Comparison of ENCODE assay signal across 8 cellular contexts in genomic region chr5:83721878-83722779, GRCh38. TPM values are rescaled to one million over a fixed set of nuclear protein-coding genes. Genes with fewer than 3 reads are reported as not detected.
A peak's percentile ranks its signal among the peaks of the same experiment; 100 is the strongest.
DNase-seq lines count a peak whose midpoint lies in the region; ATAC-seq and TF ChIP-seq lines count a peak whose summit lies in the region.

No MANE protein-coding gene starts in this region.

- H3K4me1 ChIP-seq in endodermal cell (ENCODE audit: control insufficient read depth, insufficient read depth, low read length) (peaks cover 5% of the 10 kb centered on the region), thymus (ENCODE audit: control insufficient read depth, insufficient read depth, low read length) (no peaks in the 10 kb centered on the region)

- CTCF ChIA-PET in Calu3 (lab: Charles Lee), result interaction anchor here (0.8 kb wide), 1 partner anchor 19 kb away, joined by 5 read pairs; no protein-coding TSS in a partner anchor

- BruUV-seq in Calu3 (replicated peaks; lab: Mats Ljungman, UMichigan), result no TSS peak

- intact Hi-C loops in Calu3 (cut with micrococcal nuclease; ENCODE audit: unreplicated experiment), result loop anchor here (1.0 to 5.0 kb wide), 7 partner anchors 57 to 1325 kb away; no protein-coding TSS in a partner anchor

- in situ Hi-C loops in SK-MEL-5 (cut with HindIII; ENCODE audit: low pct_unique_long_range_greater_than_20kb, low sequenced_read_pairs), result no loop called here

- peak; percentile 90 for DNase-seq in Calu3
- DNase-seq in HT1080 (ENCODE audit: low read depth), result peak; percentile 75
- peak; percentile 31 for DNase-seq in SK-MEL-5 (ENCODE audit: low read depth, low spot score)
- peak; percentile 94 for DNase-seq in endodermal cell
- DNase-seq in memory B cell (ENCODE audit: low spot score in 2 of 2), result no peak

- H3K36me3 ChIP-seq in endodermal cell (ENCODE audit: control insufficient read depth, insufficient read depth, low read length) (no peaks in the 10 kb centered on the region), thymus (ENCODE audit: control insufficient read depth, insufficient read depth) (no peaks in the 10 kb centered on the region)

- peaks cover 28% of the 10 kb centered on the region for H3K4me1 Mint-ChIP-seq in Calu3 (ENCODE audit: low read depth, unreplicated experiment)
- H3K4me1 Mint-ChIP-seq in endodermal cell, result peaks cover 7% of the 10 kb centered on the region
- H3K4me1 Mint-ChIP-seq in memory B cell, result peaks cover 2% of the 10 kb centered on the region

- peaks cover 10% of the 10 kb centered on the region for H3K36me3 Mint-ChIP-seq in Calu3 (ENCODE audit: insufficient read depth, unreplicated experiment)
- no peaks in the 10 kb centered on the region for H3K36me3 Mint-ChIP-seq in endodermal cell (ENCODE audit: low read depth)
- H3K36me3 Mint-ChIP-seq in memory B cell, result no peaks in the 10 kb centered on the region

- H3K4me3 ChIP-seq in endodermal cell (ENCODE audit: low read length) (peak overlapping the region; percentile 73), thymus (ENCODE audit: low read length) (peak overlapping the region; percentile 20)

- H3K27ac Mint-ChIP-seq in Calu3 (ENCODE audit: unreplicated experiment), result peak overlapping the region; percentile 67
- peak overlapping the region; percentile 52 for H3K27ac Mint-ChIP-seq in endodermal cell
- no peak overlapping the region for H3K27ac Mint-ChIP-seq in memory B cell

- TF ChIP-seq CTCF in Calu3 (IDR thresholded peaks at IDR 0.05; ENCODE audit: unreplicated experiment) (no peak), endodermal cell (conservative IDR thresholded peaks at IDR 0.05) (peak; percentile 70)

- WGBS in endodermal cell (ENCODE audit: insufficient coverage in 1 of 2, insufficient read length in 1 of 2), 2 experiments, result 1 to 7% methylated on average over 6 to 70 of the region's 70 CpGs
- WGBS in thymus, result 2% methylated on average over 70 of the region's 70 CpGs

- no peaks in the 10 kb centered on the region for H3K9me3 Mint-ChIP-seq in Calu3 (ENCODE audit: low read depth, unreplicated experiment)
- H3K9me3 Mint-ChIP-seq in endodermal cell, result no peaks in the 10 kb centered on the region
- no peaks in the 10 kb centered on the region for H3K9me3 Mint-ChIP-seq in memory B cell

- no peak overlapping the region for H3K9ac ChIP-seq in endodermal cell (ENCODE audit: extremely low read depth, low read length, poor library complexity, severe bottlenecking)

- H3K27ac ChIP-seq in endodermal cell (ENCODE audit: low read depth, low read length), result peak overlapping the region; percentile 39
- no peak overlapping the region for H3K27ac ChIP-seq in thymus (ENCODE audit: low read depth)

- H3K4me3 Mint-ChIP-seq in Calu3 (ENCODE audit: low read depth, unreplicated experiment) (peak overlapping the region; percentile 96), endodermal cell (peak overlapping the region; percentile 74), memory B cell (peak overlapping the region; percentile 76)

- H3K27me3 ChIP-seq in endodermal cell (ENCODE audit: control insufficient read depth, insufficient read depth, low read length, poor library complexity, severe bottlenecking) (peaks cover 39% of the 10 kb centered on the region), thymus (ENCODE audit: control insufficient read depth, insufficient read depth) (peaks cover 26% of the 10 kb centered on the region)

- H3K9me3 ChIP-seq in endodermal cell (ENCODE audit: control insufficient read depth, low read length) (no peaks in the 10 kb centered on the region), thymus (ENCODE audit: control insufficient read depth) (no peaks in the 10 kb centered on the region)

- H3K27me3 Mint-ChIP-seq in Calu3 (ENCODE audit: unreplicated experiment), result peaks cover 13% of the 10 kb centered on the region
- peaks cover 29% of the 10 kb centered on the region for H3K27me3 Mint-ChIP-seq in endodermal cell (ENCODE audit: insufficient read depth)
- peaks cover 17% of the 10 kb centered on the region for H3K27me3 Mint-ChIP-seq in memory B cell

- peak; percentile 75 for ATAC-seq in GM19395 (IDR thresholded peaks at IDR 0.05; ENCODE audit: unreplicated experiment)
- ATAC-seq in memory B cell (ENCODE audit: low read depth), result no peak
- ATAC-seq in GM18870 (IDR thresholded peaks at IDR 0.05; ENCODE audit: unreplicated experiment), result no peak

RNA-seq across cellular contexts. Expression of gene HAPLN1, which starts 1.5 kb away (rescaled TPM):
- total RNA-seq in Calu3 (2022) (not detected in 2 replicates), endodermal cell (1 to 10 TPM in 1 of 2 donors, under 1 TPM in 1; 0.07 to 1.3 TPM)
- not detected in 2 replicates for total RNA-seq in HT1080 (2014; rRNA removed; shearing (Covaris generic))
- polyA plus RNA-seq in HT1080 (2015; cell fraction: cytosol; rRNA removed), result not detected in 2 replicates
- not detected in 2 replicates for polyA plus RNA-seq in HT1080 (2015; cell fraction: nucleus; rRNA removed)
- total RNA-seq in SK-MEL-5 (2014; rRNA removed; shearing (Covaris generic)), result not detected in 2 replicates
- not detected in 2 replicates for polyA plus RNA-seq in SK-MEL-5 (2015; cell fraction: cytosol; rRNA removed)
- not detected in 2 replicates for polyA plus RNA-seq in SK-MEL-5 (2015; cell fraction: nucleus; rRNA removed)
- 24.7 TPM for polyA plus RNA-seq in endodermal cell (2013, experiment 1 of 2)
- polyA plus RNA-seq in endodermal cell (2013, experiment 2 of 2), result 29.0 TPM
- polyA plus RNA-seq in thymus, result 0.18 TPM

Comparison
In these comparisons a context has a peak if more than half of its experiments do, and no peak if none do; other contexts are left out.
1. DNase-seq: peak in Calu3 (single experiment), HT1080 (single experiment), SK-MEL-5 (single experiment) and endodermal cell (single experiment); none in memory B cell (0 of 2).
2. Peak in every context shown above with its lines, with median percentiles within 50 percentile points of each other: H3K4me3 Mint-ChIP-seq.